8 cellular contexts compared by ENCODE assay signal in the genomic region with DNA sequence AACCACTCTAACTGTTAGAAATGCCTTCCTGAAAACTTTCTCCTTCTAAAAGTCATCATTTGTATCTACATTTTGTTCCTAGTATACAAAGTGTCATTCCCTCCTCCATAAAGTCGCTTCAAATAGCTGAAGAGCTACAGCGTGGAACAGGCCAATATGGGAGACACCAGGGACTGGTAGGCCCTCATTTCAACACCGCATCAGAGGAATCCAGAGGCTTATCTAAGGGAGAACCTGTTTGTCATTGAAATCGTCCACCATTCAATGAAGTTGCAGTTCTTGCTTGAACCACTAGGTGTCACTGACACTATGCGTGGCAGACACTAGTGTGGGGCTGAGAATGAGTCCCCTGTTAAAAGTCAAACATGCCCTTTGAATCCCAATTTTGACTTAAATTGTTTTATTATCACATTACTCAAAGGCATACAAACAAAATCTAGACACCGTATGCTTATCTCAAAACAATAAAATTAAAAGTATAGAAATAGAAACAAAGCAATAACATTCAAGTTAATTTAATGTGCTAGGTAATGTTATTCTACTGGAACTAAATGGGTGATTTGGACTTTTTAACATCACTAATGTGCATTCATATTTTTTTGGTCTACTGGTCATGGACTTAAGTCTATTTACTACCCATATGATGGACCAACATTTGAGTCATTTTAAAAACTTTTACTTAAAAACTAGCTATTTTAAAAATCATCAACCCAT.
DNase-seq lines count a peak whose midpoint lies in the region; ATAC-seq and TF ChIP-seq lines count a peak whose summit lies in the region.

No MANE protein-coding gene starts in this region.

- H3K4me3 ChIP-seq in right lobe of liver (no peak overlapping the region), suprapubic skin (no peak overlapping the region)

- H3K27ac ChIP-seq in right lobe of liver: no peak overlapping the region
- H3K27ac ChIP-seq in suprapubic skin: no peak overlapping the region

- H3K36me3 ChIP-seq in right lobe of liver (no peaks in the 10 kb centered on the region), suprapubic skin (no peaks in the 10 kb centered on the region)

- H3K4me1 ChIP-seq in right lobe of liver (no peaks in the 10 kb centered on the region), suprapubic skin (no peaks in the 10 kb centered on the region)

- TF ChIP-seq EP300 in suprapubic skin (IDR thresholded peaks at IDR 0.05): no peak

- no peak for TF ChIP-seq POLR2A in right lobe of liver (IDR thresholded peaks at IDR 0.05)
- TF ChIP-seq POLR2A in suprapubic skin (IDR thresholded peaks at IDR 0.05): no peak

- ATAC-seq in right lobe of liver: peak; percentile 95 to 99 (median 97)
- ATAC-seq in HG02678 (IDR thresholded peaks at IDR 0.05; ENCODE audit: unreplicated experiment): no peak

- H3K27me3 ChIP-seq in right lobe of liver: no peaks in the 10 kb centered on the region
- peaks cover 2% of the 10 kb centered on the region for H3K27me3 ChIP-seq in suprapubic skin

- H3K9me3 ChIP-seq in right lobe of liver (no peaks in the 10 kb centered on the region), suprapubic skin (no peaks in the 10 kb centered on the region)

- intact Hi-C loops in right lobe of liver (cut with DNase I): loop anchor here in 1 of 2 donors (5.0 kb wide), 1 partner anchor 117 kb away; no protein-coding TSS in a partner anchor

- DNase-seq in stimulated activated CD4-positive, alpha-beta T cell treated with anti-CD3 and anti-CD28 coated beads, Interleukin-15, amount 100 ng/mL, for 24 hours: peak; percentile 43
- no peak for DNase-seq in stimulated activated CD4-positive, alpha-beta T cell treated with anti-CD3 and anti-CD28 coated beads, Interleukin-4, amount 100 ng/mL, for 1 hour
- DNase-seq in LoVo (ENCODE audit: low spot score) (peak; percentile 40), T follicular helper cell (ENCODE audit: low read depth) (peak; percentile 10), dermis blood vessel endothelial cell (peak; percentile 76), right lobe of liver (peak in 1 of 3 donors; percentile 55), suprapubic skin (ENCODE audit: low spot score in 2 of 2) (no peak)

- under 1% methylated on average over 6 of the region's 6 CpGs for WGBS in right lobe of liver (ENCODE audit: insufficient coverage, low coverage, low lambda C conversion rate, missing lambda C conversion rate)
- WGBS in suprapubic skin: 5% methylated on average over 6 of the region's 6 CpGs

- TF ChIP-seq CTCF in right lobe of liver (IDR thresholded peaks at IDR 0.05): peak; percentile 91 to 96 (median 94)
- TF ChIP-seq CTCF in suprapubic skin (IDR thresholded peaks at IDR 0.05): peak; percentile 46 to 88

Comparison
In these comparisons a context has a peak if more than half of its experiments do, and no peak if none do; other contexts are left out.
1. DNase-seq: peak in stimulated activated CD4-positive, alpha-beta T cell treated with anti-CD3 and anti-CD28 coated beads, Interleukin-15, amount 100 ng/mL, for 24 hours (single experiment), LoVo (single experiment), T follicular helper cell (single experiment) and dermis blood vessel endothelial cell (single experiment); none in stimulated activated CD4-positive, alpha-beta T cell treated with anti-CD3 and anti-CD28 coated beads, Interleukin-4, amount 100 ng/mL, for 1 hour (single experiment) and suprapubic skin (0 of 2).